8 cellular contexts compared by ENCODE assay signal in genomic region chr16:87950765-87951549, GRCh38. TPM values are rescaled to one million over a fixed set of nuclear protein-coding genes. Genes with fewer than 3 reads are reported as not detected.
DNase-seq lines count a peak whose midpoint lies in the region; ATAC-seq and TF ChIP-seq lines count a peak whose summit lies in the region.

Gene BANP (plus strand): TSS chr16:87951434. CDS start chr16:87975116, 23,682 bp downstream.

- POLR2A ChIA-PET in RWPE1 (lab: Yijun Ruan, JAX; ENCODE audit: low non-redundant PET) = interaction anchor here (1.0 kb wide), 1 partner anchor 10 kb away, joined by 4 read pairs; no protein-coding TSS in a partner anchor
- POLR2A ChIA-PET in naive thymus-derived CD4-positive, alpha-beta T cell (lab: Charles Lee) = interaction anchor here (0.6 to 1.2 kb wide), 14 partner anchors 10 to 905 kb away, joined by 3 to 7 read pairs (median 4); partner anchors contain the start of genes C16orf95, SLC7A5 and ZFPM1

- TF ChIP-seq CTCF in LNCaP clone FGC (IDR thresholded peaks at IDR 0.05; ENCODE audit: control insufficient read depth, extremely low read depth, insufficient read depth) (peak; percentile 28), RWPE1 (conservative IDR thresholded peaks at IDR 0.05; ENCODE audit: low read depth) (peak; percentile 51), fibroblast of lung (conservative IDR thresholded peaks at IDR 0.05 in 1 of 2, IDR thresholded peaks at IDR 0.05 in 1 of 2; ENCODE audit: low read depth in 1 of 2, low read length in 2 of 2) (peak in 1 of 2 donors; percentile 36)

- H3K4me1 Mint-ChIP-seq in activated T-helper 17 cell treated with anti-CD3 and anti-CD28 coated beads, Interleukin-2, amount 50 U/mL, for 72 hours = peaks cover 27% of the 10 kb centered on the region
- H3K4me1 Mint-ChIP-seq in naive thymus-derived CD4-positive, alpha-beta T cell = peaks cover 27 to 66% (median 43%) of the 10 kb centered on the region in 7 donors
- H3K4me1 Mint-ChIP-seq in stimulated activated naive B cell treated with anti-CD40 and anti-IgM and Interleukin-4, amounts not matched to agents 10 μg/mL and 1 μg/mL and 100 μg/mL, for 72 hours = peaks cover 43 to 61% of the 10 kb centered on the region in 2 donors

- H3K36me3 Mint-ChIP-seq in activated T-helper 17 cell treated with anti-CD3 and anti-CD28 coated beads, Interleukin-2, amount 50 U/mL, for 72 hours (ENCODE audit: low read depth) = peaks cover 38% of the 10 kb centered on the region
- peaks cover 0 to 22% (median 5%) of the 10 kb centered on the region in 5 donors for H3K36me3 Mint-ChIP-seq in naive thymus-derived CD4-positive, alpha-beta T cell
- peaks cover 16 to 24% of the 10 kb centered on the region in 2 donors for H3K36me3 Mint-ChIP-seq in stimulated activated naive B cell treated with anti-CD40 and anti-IgM and Interleukin-4, amounts not matched to agents 10 μg/mL and 1 μg/mL and 100 μg/mL, for 72 hours

- peak within 1 kb of the TSS; percentile 100 for H3K9ac ChIP-seq in fibroblast of lung (ENCODE audit: insufficient read depth, low read length)

- H2AFZ ChIP-seq in fibroblast of lung (ENCODE audit: low read length) = peak within 1 kb of the TSS; percentile 99

- no peaks in the 10 kb centered on the region for H3K27me3 ChIP-seq in fibroblast of lung (ENCODE audit: control insufficient read depth, insufficient read depth, low read length)
- no peaks in the 10 kb centered on the region for H3K27me3 ChIP-seq in naive thymus-derived CD4-positive, alpha-beta T cell (ENCODE audit: control insufficient read depth in 2 of 2, insufficient read depth in 2 of 2, low read length in 2 of 2)

- peak; percentile 94 for ATAC-seq in activated T-helper 17 cell treated with anti-CD3 and anti-CD28 coated beads, Interleukin-2, amount 50 U/mL, for 72 hours (replicated peaks)
- peak; percentile 93 for ATAC-seq in naive thymus-derived CD4-positive, alpha-beta T cell
- ATAC-seq in stimulated activated naive B cell treated with anti-CD40 and anti-IgM and Interleukin-4, amounts not matched to agents 10 μg/mL and 1 μg/mL and 100 μg/mL, for 72 hours (replicated peaks) = peak; percentile 93 to 95

- peak within 1 kb of the TSS; percentile 97 for H3K4me3 Mint-ChIP-seq in activated T-helper 17 cell treated with anti-CD3 and anti-CD28 coated beads, Interleukin-2, amount 50 U/mL, for 72 hours
- peak within 1 kb of the TSS; percentile 92 to 100 (median 99) for H3K4me3 Mint-ChIP-seq in naive thymus-derived CD4-positive, alpha-beta T cell
- H3K4me3 Mint-ChIP-seq in stimulated activated naive B cell treated with anti-CD40 and anti-IgM and Interleukin-4, amounts not matched to agents 10 μg/mL and 1 μg/mL and 100 μg/mL, for 72 hours = peak within 1 kb of the TSS; percentile 95 to 99

- intact Hi-C loops in naive thymus-derived CD4-positive, alpha-beta T cell (cut with micrococcal nuclease) = loop anchor here (1.0 to 10.0 kb wide), 16 partner anchors 54 to 1611 kb away; partner anchors contain the start of genes FBXO31 (in 2 of the 2), SLC7A5 (in 2 of the 2), ZC3H18 (in 2 of the 2) and C16orf95 (in 1 of the 2)

- peak; percentile 99 for DNase-seq in ELR (ENCODE audit: low read depth)
- peak; percentile 99 for DNase-seq in H4 (ENCODE audit: low spot score)
- DNase-seq in LNCaP clone FGC (ENCODE audit: low read depth) = peak; percentile 97
- DNase-seq in RWPE1 (ENCODE audit: low spot score) = peak; percentile 96
- DNase-seq in fibroblast of lung (ENCODE audit: low read depth in 2 of 2) = peak; percentile 99
- peak; percentile 96 to 99 (median 99) for DNase-seq in naive thymus-derived CD4-positive, alpha-beta T cell
- peak; percentile 98 for DNase-seq in stimulated activated naive B cell treated with anti-CD40 and anti-IgM and Interleukin-4, amounts not matched to agents 10 μg/mL and 1 μg/mL and 100 μg/mL, for 72 hours

- H4K20me1 ChIP-seq in fibroblast of lung (ENCODE audit: control insufficient read depth, extremely low read depth, insufficient read depth, low read length) = no peaks in the 10 kb centered on the region

- H3K27ac Mint-ChIP-seq in activated T-helper 17 cell treated with anti-CD3 and anti-CD28 coated beads, Interleukin-2, amount 50 U/mL, for 72 hours = peak within 1 kb of the TSS; percentile 99
- peak within 1 kb of the TSS; percentile 97 to 100 (median 99) for H3K27ac Mint-ChIP-seq in naive thymus-derived CD4-positive, alpha-beta T cell
- H3K27ac Mint-ChIP-seq in stimulated activated naive B cell treated with anti-CD40 and anti-IgM and Interleukin-4, amounts not matched to agents 10 μg/mL and 1 μg/mL and 100 μg/mL, for 72 hours = peak within 1 kb of the TSS; percentile 100

- H3K4me1 ChIP-seq in fibroblast of lung (ENCODE audit: control insufficient read depth, extremely low read depth, insufficient read depth, low read length) = peaks cover 5% of the 10 kb centered on the region
- peaks cover 15 to 33% of the 10 kb centered on the region in 2 donors for H3K4me1 ChIP-seq in naive thymus-derived CD4-positive, alpha-beta T cell (ENCODE audit: control insufficient read depth in 2 of 2, insufficient read depth in 2 of 2, low read length in 2 of 2)

- no peaks in the 10 kb centered on the region for H3K27me3 Mint-ChIP-seq in activated T-helper 17 cell treated with anti-CD3 and anti-CD28 coated beads, Interleukin-2, amount 50 U/mL, for 72 hours
- peaks cover 0 to 8% (median 2%) of the 10 kb centered on the region in 5 donors for H3K27me3 Mint-ChIP-seq in naive thymus-derived CD4-positive, alpha-beta T cell
- H3K27me3 Mint-ChIP-seq in stimulated activated naive B cell treated with anti-CD40 and anti-IgM and Interleukin-4, amounts not matched to agents 10 μg/mL and 1 μg/mL and 100 μg/mL, for 72 hours = no peaks in the 10 kb centered on the region

- H3K27ac ChIP-seq in RWPE1 = peak within 1 kb of the TSS; percentile 92
- peak within 1 kb of the TSS; percentile 95 for H3K27ac ChIP-seq in fibroblast of lung (ENCODE audit: insufficient read depth, low read length)
- peak within 1 kb of the TSS; percentile 90 for H3K27ac ChIP-seq in naive thymus-derived CD4-positive, alpha-beta T cell (ENCODE audit: low read depth, low read length)

- peak within 1 kb of the TSS; percentile 80 for H3K4me3 ChIP-seq in LNCaP clone FGC (ENCODE audit: low read depth, low read length)
- H3K4me3 ChIP-seq in fibroblast of lung (replicated peaks in 1 of 4; ENCODE audit: control extremely low read depth in 1 of 4, insufficient read depth in 1 of 4, low read depth in 3 of 4, low read length in 4 of 4) = peak within 1 kb of the TSS; percentile 74 to 88 (median 82)
- peak within 1 kb of the TSS; percentile 83 for H3K4me3 ChIP-seq in naive thymus-derived CD4-positive, alpha-beta T cell (ENCODE audit: low read length)

- CTCF ChIA-PET in RWPE1 (lab: Yijun Ruan, JAX) = interaction anchor here (0.6 kb wide), 1 partner anchor 172 kb away, joined by 4 read pairs; no protein-coding TSS in a partner anchor
- CTCF ChIA-PET in naive thymus-derived CD4-positive, alpha-beta T cell (lab: Charles Lee) = interaction anchor here (0.6 kb wide), 1 partner anchor 13 kb away, joined by 3 read pairs; no protein-coding TSS in a partner anchor

- H3K9me3 Mint-ChIP-seq in activated T-helper 17 cell treated with anti-CD3 and anti-CD28 coated beads, Interleukin-2, amount 50 U/mL, for 72 hours = no peaks in the 10 kb centered on the region
- H3K9me3 Mint-ChIP-seq in naive thymus-derived CD4-positive, alpha-beta T cell = peaks cover 0 to 2% (median 0%) of the 10 kb centered on the region in 11 donors
- no peaks in the 10 kb centered on the region for H3K9me3 Mint-ChIP-seq in stimulated activated naive B cell treated with anti-CD40 and anti-IgM and Interleukin-4, amounts not matched to agents 10 μg/mL and 1 μg/mL and 100 μg/mL, for 72 hours

- H3K9me3 ChIP-seq in fibroblast of lung (ENCODE audit: control insufficient read depth, insufficient read depth, low read depth, low read length) = no peaks in the 10 kb centered on the region
- no peaks in the 10 kb centered on the region for H3K9me3 ChIP-seq in naive thymus-derived CD4-positive, alpha-beta T cell (ENCODE audit: control insufficient read depth in 2 of 3, low read length in 3 of 3)

- H3K4me2 ChIP-seq in fibroblast of lung (ENCODE audit: extremely low read depth, insufficient read depth, low read length) = peak within 1 kb of the TSS; percentile 98

- H3K36me3 ChIP-seq in fibroblast of lung (ENCODE audit: control insufficient read depth, insufficient read depth, low read length) = peaks cover 3% of the 10 kb centered on the region
- H3K36me3 ChIP-seq in naive thymus-derived CD4-positive, alpha-beta T cell (ENCODE audit: control insufficient read depth in 2 of 3, insufficient read depth in 3 of 3, low read length in 3 of 3) = peaks cover 0 to 16% (median 0%) of the 10 kb centered on the region in 3 experiments

- peaks cover 43% of the 10 kb centered on the region for H3K79me2 ChIP-seq in fibroblast of lung (ENCODE audit: control insufficient read depth, insufficient read depth, low read length)

RNA-seq across cellular contexts. Expression of gene BANP, which starts in this region (rescaled TPM):
- 14.1 and 15.6 TPM in 2 replicates for total RNA-seq in H4 (2014; rRNA removed; shearing (Covaris generic))
- total RNA-seq in activated T-helper 17 cell treated with anti-CD3 and anti-CD28 coated beads, Interleukin-2, amount 50 U/mL, for 72 hours = 10 to 100 TPM; 46.4 to 85.9 TPM
- total RNA-seq in fibroblast of lung = 28.0 and 31.0 TPM in 2 replicates
- 9.3 and 12.2 TPM in 2 replicates for polyA plus RNA-seq in fibroblast of lung
- polyA plus RNA-seq in fibroblast of lung (2012) = 6.0 and 8.8 TPM in 2 replicates
- polyA minus RNA-seq in fibroblast of lung (ENCODE audit: low replicate concordance) = 20.4 and 30.4 TPM in 2 replicates
- 10 to 100 TPM; 43.6 to 81.2 (median 68.5) TPM for total RNA-seq in naive thymus-derived CD4-positive, alpha-beta T cell
- polyA plus RNA-seq in naive thymus-derived CD4-positive, alpha-beta T cell = 10 to 100 TPM; 17.2 to 28.9 TPM

Comparison
In these comparisons a context has a peak if more than half of its experiments do, and no peak if none do; other contexts are left out.
1. Peak in every context shown above with its lines: DNase-seq, ATAC-seq, H3K4me3 ChIP-seq and H3K27ac ChIP-seq.